In the genomic region with DNA sequence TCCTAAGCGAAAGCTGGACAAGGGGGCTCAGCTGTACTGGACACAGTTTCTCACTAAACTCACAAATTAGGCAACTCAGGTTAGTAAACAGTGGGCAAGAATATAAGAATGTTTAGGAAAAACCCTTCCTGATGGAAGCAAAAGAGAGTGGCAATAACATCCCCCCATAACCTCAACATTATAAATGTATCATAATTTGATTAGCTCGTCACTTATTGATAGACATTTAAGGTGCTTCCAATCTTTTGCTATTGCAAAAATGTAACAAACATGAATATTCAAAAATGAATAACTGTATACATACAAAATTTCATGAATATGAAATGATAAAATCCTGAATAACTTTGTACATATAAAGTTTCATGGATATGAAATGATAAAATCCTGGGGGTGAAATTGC, we compare ENCODE assay signal across 28 cellular contexts.
"Had no signal": no experiment of that assay in that cellular context is flagged by ENCODE, and none has a peak within 500 bp of the region (broad histone marks: within the 10 kb centered on the region; RNA-seq: fewer than 3 reads in every experiment).

No MANE protein-coding gene starts in this region.

- H3K27me3 ChIP-seq: neural progenitor cell, neutrophil, ovary, pancreas, right atrium auricular region, sigmoid colon, spleen had no signal

- DNase-seq: naive thymus-derived CD4-positive, alpha-beta T cell; naive thymus-derived CD8-positive, alpha-beta T cell; natural killer cell; nephron progenitor cell; nucleus accumbens; occipital lobe; ovary; pancreas; posterior cingulate gyrus; psoas muscle; retina; right cardiac atrium; sigmoid colon; small intestine; spleen; stimulated activated CD4-positive, alpha-beta T cell treated with anti-CD3 and anti-CD28 coated beads, Interleukin-12 subunit alpha, Interleukin-12 subunit beta, amount 100 ng/mL, for 4 hours; stimulated activated CD4-positive, alpha-beta T cell treated with anti-CD3 and anti-CD28 coated beads, Interleukin-15, amount 100 ng/mL, for 24 hours; stimulated activated CD4-positive, alpha-beta T cell treated with anti-CD3 and anti-CD28 coated beads, Interleukin-1b, Interleukin-23, amount 100 ng/mL, for 48 hours; stimulated activated CD4-positive, alpha-beta T cell treated with anti-CD3 and anti-CD28 coated beads, Interleukin-2, amount 100 ng/mL, for 24 hours had no signal

- H3K9ac ChIP-seq: neural progenitor cell, parathyroid adenoma had no signal

- H3K27ac ChIP-seq: neural progenitor cell, neutrophil, ovary, pancreas, parathyroid adenoma, prostate gland, psoas muscle, right atrium auricular region, sigmoid colon, skin epidermis, spleen had no signal

- FAIRE-seq: pancreas had no signal

- H3K4me1 ChIP-seq: pancreas, prostate gland, spleen had no signal

- H3K4me3 ChIP-seq: neural progenitor cell, ovary, pancreas, prostate gland, psoas muscle, right atrium auricular region, sigmoid colon, skin epidermis, smooth muscle cell, spleen had no signal

- H3K36me3 ChIP-seq: neural progenitor cell, neutrophil, ovary, pancreas, prostate gland, right atrium auricular region, sigmoid colon, spleen had no signal

- ATAC-seq: naive thymus-derived CD4-positive, alpha-beta T cell; naive thymus-derived CD8-positive, alpha-beta T cell; natural killer cell; natural killer cell treated with Interleukin-12 subunit alpha and Interleukin-12 subunit beta and Interleukin-15 and Interleukin-18, amount 100 ng/mL, for 72 hours; pancreas; psoas muscle; right cardiac atrium; sciatic nerve had no signal

- H2AFZ ChIP-seq: neural progenitor cell, parathyroid adenoma had no signal

- H3K79me2 ChIP-seq: parathyroid adenoma had no signal

- H3K4me2 ChIP-seq: neural progenitor cell, smooth muscle cell had no signal

- H3K9me3 ChIP-seq: neutrophil, ovary, pancreas, prostate gland, sigmoid colon had no signal
